Comparison of ENCODE assay signal across 11 cellular contexts in genomic region chr16:85733155-85733838, GRCh38.
DNase-seq lines count a peak whose midpoint lies in the region; ATAC-seq and TF ChIP-seq lines count a peak whose summit lies in the region.
"Had no signal": no experiment of that assay in that cellular context is flagged by ENCODE, and none has a peak within 500 bp of the region (broad histone marks: within the 10 kb centered on the region; RNA-seq: fewer than 3 reads in every experiment).

No MANE protein-coding gene starts in this region.

- ATAC-seq in GM18873 (IDR thresholded peaks at IDR 0.05; ENCODE audit: low FRiP score, unreplicated experiment), result no peak
- ATAC-seq: body of pancreas had no signal

- DNase-seq in EL (peak; percentile 43), NOMO-1 (lab: John Stamatoyannopoulos, UW; ENCODE audit: unreplicated experiment in 2 of 2) (peak; percentile 67 to 93), cardiac fibroblast (ENCODE audit: low read depth in 2 of 2) (peak; percentile 60 to 68), NCI-H446 (lab: John Stamatoyannopoulos, UW) (no peak), GDM1 (lab: John Stamatoyannopoulos, UW) (no peak)
- DNase-seq in activated effector memory CD4-positive, alpha-beta T cell treated with anti-CD3 and anti-CD28 coated beads, Interleukin-2, amount 50 U/mL, for 16 hours, result no peak
- DNase-seq: body of pancreas, T-helper 2 cell had no signal

- no peaks in the 10 kb centered on the region for H3K27me3 ChIP-seq in neutrophil
- H3K27me3 ChIP-seq: body of pancreas had no signal

- H3K27ac ChIP-seq in neutrophil, result peak overlapping the region; percentile 70
- H3K27ac ChIP-seq: body of pancreas had no signal

- no peaks in the 10 kb centered on the region for H3K9me3 ChIP-seq in neutrophil
- H3K9me3 ChIP-seq: body of pancreas, Caco-2 had no signal

- H3K4me3 ChIP-seq in cardiac fibroblast (replicated peaks in 1 of 2; ENCODE audit: low read depth in 2 of 2, low read length in 2 of 2) (no peak overlapping the region), neutrophil (ENCODE audit: low read depth in 1 of 2, low read length in 1 of 2) (peak overlapping the region; percentile 48 to 56)
- H3K4me3 ChIP-seq: body of pancreas had no signal

- no peaks in the 10 kb centered on the region for H3K36me3 ChIP-seq in neutrophil

- no peak for TF ChIP-seq CTCF in cardiac fibroblast (IDR thresholded peaks at IDR 0.05; ENCODE audit: low read depth, low read length)
- no peak for TF ChIP-seq CTCF in neutrophil (IDR thresholded peaks at IDR 0.05)

- peaks cover 49 to 50% of the 10 kb centered on the region in 2 experiments for H3K4me1 ChIP-seq in neutrophil (ENCODE audit: control insufficient read depth in 1 of 2, insufficient read depth in 1 of 2, low read depth in 1 of 2, low read length in 1 of 2)

Comparison
In these comparisons a context has a peak if more than half of its experiments do, and no peak if none do; other contexts are left out.
1. DNase-seq: peak in EL (single experiment), NOMO-1 (2 of 2) and cardiac fibroblast (2 of 2); none in NCI-H446 (0 of 2), GDM1 (single experiment) and activated effector memory CD4-positive, alpha-beta T cell treated with anti-CD3 and anti-CD28 coated beads, Interleukin-2, amount 50 U/mL, for 16 hours (single experiment).
2. H3K4me3 ChIP-seq: peak in neutrophil (2 of 2); none in cardiac fibroblast (0 of 2).